Comparison of ENCODE assay signal across 8 cellular contexts in the genomic region with DNA sequence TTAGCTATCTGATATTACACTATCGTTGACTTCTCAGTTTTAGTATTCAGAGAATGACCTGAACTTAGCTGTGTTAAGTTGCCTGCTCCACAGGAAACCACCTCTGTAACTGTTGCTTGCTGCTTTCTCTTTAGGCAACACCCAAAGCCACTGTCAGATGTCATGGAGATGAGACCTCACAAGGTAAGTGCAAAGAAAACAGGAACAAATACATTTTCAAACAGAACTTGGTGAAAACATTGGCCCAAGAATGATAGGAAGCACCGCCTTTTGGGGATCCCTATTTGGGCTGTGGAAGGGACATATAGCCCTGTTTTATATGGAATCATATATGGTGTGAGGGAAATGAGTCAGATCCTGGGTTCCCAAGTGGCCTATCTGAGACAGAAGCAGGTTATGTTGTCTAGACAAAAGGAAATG.
DNase-seq lines count a peak whose midpoint lies in the region; ATAC-seq, FAIRE-seq and TF ChIP-seq lines count a peak whose summit lies in the region.

No MANE protein-coding gene starts in this region.

- no peak overlapping the region for H3K18ac ChIP-seq in H1 (ENCODE audit: extremely low read depth, low read length)

- H3K36me3 ChIP-seq in right lobe of liver (no peaks in the 10 kb centered on the region), HepG2 (replicated peaks in 1 of 2; ENCODE audit: control insufficient read depth in 1 of 2, insufficient read depth in 2 of 2, low read length in 2 of 2) (no peaks in the 10 kb centered on the region), H1 (ENCODE audit: control insufficient read depth in 2 of 4, insufficient read depth in 4 of 4, low read length in 3 of 4) (no peaks in the 10 kb centered on the region), esophagus muscularis mucosa (no peaks in the 10 kb centered on the region)

- H3K9ac ChIP-seq in HepG2 (ENCODE audit: insufficient read depth, low read depth, low read length) (no peak overlapping the region), H1 (replicated peaks in 1 of 4; ENCODE audit: extremely low read depth in 1 of 4, low read depth in 3 of 4, low read length in 3 of 4) (no peak overlapping the region)

- TF ChIP-seq RAD21 in HepG2 (CRISPR knock-in tag; IDR thresholded peaks at IDR 0.05) (no peak), H1 (IDR thresholded peaks at IDR 0.05 in 1 of 2, conservative IDR thresholded peaks at IDR 0.05 in 1 of 2; ENCODE audit: low read depth in 2 of 2, low read length in 2 of 2) (no peak)

- no peaks in the 10 kb centered on the region for H3K27me3 ChIP-seq in right lobe of liver
- H3K27me3 ChIP-seq in HepG2 (ENCODE audit: control insufficient read depth in 1 of 2, insufficient read depth in 2 of 2, low read length in 2 of 2): no peaks in the 10 kb centered on the region
- no peaks in the 10 kb centered on the region for H3K27me3 ChIP-seq in H1 (replicated peaks in 1 of 4; ENCODE audit: control insufficient read depth in 3 of 4, extremely low read depth in 1 of 4, insufficient read depth in 3 of 4, low read length in 3 of 4)
- H3K27me3 ChIP-seq in esophagus muscularis mucosa: no peaks in the 10 kb centered on the region

- no peak overlapping the region for H2BK20ac ChIP-seq in H1 (ENCODE audit: low read length)

- no peaks in the 10 kb centered on the region for H3K79me1 ChIP-seq in H1 (ENCODE audit: low read depth, low read length)

- no peaks in the 10 kb centered on the region for H3K4me1 ChIP-seq in right lobe of liver
- H3K4me1 ChIP-seq in HepG2 (ENCODE audit: insufficient read depth, low read length): no peaks in the 10 kb centered on the region
- H3K4me1 ChIP-seq in H1 (replicated peaks in 1 of 4; ENCODE audit: control insufficient read depth in 3 of 4, insufficient read depth in 4 of 4, low read length in 3 of 4): 0 out of 7 replicates have a peak, but pooled peaks cover 0 to 2% (median 0%) of the 10 kb centered on the region in 4 experiments
- no peaks in the 10 kb centered on the region for H3K4me1 ChIP-seq in esophagus muscularis mucosa

- H2AFZ ChIP-seq in HepG2 (ENCODE audit: low read length) (no peak overlapping the region), H1 (ENCODE audit: low read length) (peak overlapping the region; percentile 7; the same call in 1 of the 2 replicates)

- H4K8ac ChIP-seq in H1 (ENCODE audit: extremely low read depth, insufficient read depth, low read length): no peak overlapping the region

- POLR2A ChIA-PET in HepG2 (lab: Yijun Ruan, JAX) (no interaction called here), H1 (lab: Charles Lee; ENCODE audit: partially characterized antibody) (no interaction called here)

- H3K4me3 ChIP-seq in right lobe of liver (no peak overlapping the region), HepG2 (replicated peaks in 1 of 3; ENCODE audit: insufficient read depth in 1 of 3, low read depth in 2 of 3, low read length in 3 of 3) (no peak overlapping the region), H1 (ENCODE audit: extremely low read depth in 1 of 4, insufficient read depth in 2 of 4, low read depth in 3 of 4, low read length in 4 of 4) (no peak overlapping the region), esophagus muscularis mucosa (no peak overlapping the region)

- H2BK15ac ChIP-seq in H1 (ENCODE audit: low read length): no peak overlapping the region

- no peaks in the 10 kb centered on the region for H3K9me3 ChIP-seq in right lobe of liver
- no peaks in the 10 kb centered on the region for H3K9me3 ChIP-seq in HepG2 (ENCODE audit: low read length)
- no peaks in the 10 kb centered on the region for H3K9me3 ChIP-seq in H1 (ENCODE audit: insufficient read depth in 2 of 2, low read depth in 1 of 2, low read length in 1 of 2)
- no peaks in the 10 kb centered on the region for H3K9me3 ChIP-seq in esophagus muscularis mucosa

- CTCF ChIA-PET in HepG2 (lab: Yijun Ruan, JAX; ENCODE audit: low intra/inter-chr PET ratio, low total read pairs) (no interaction called here), H1 (lab: Charles Lee; ENCODE audit: partially characterized antibody) (interaction anchor here (0.9 kb wide), 1 partner anchor 19 kb away, joined by 3 read pairs; no protein-coding TSS in a partner anchor)

- no peak overlapping the region for H2BK5ac ChIP-seq in H1 (ENCODE audit: low read depth, low read length)

- H3K56ac ChIP-seq in H1 (replicated peaks; ENCODE audit: insufficient read length, low read depth, low read length): no peak overlapping the region

- no peaks in the 10 kb centered on the region for H3K23me2 ChIP-seq in H1 (ENCODE audit: low read depth, low read length)

- H4K20me1 ChIP-seq in HepG2 (ENCODE audit: insufficient read depth, low read length) (no peaks in the 10 kb centered on the region), H1 (replicated peaks in 1 of 2; ENCODE audit: control insufficient read depth in 1 of 2, insufficient read depth in 2 of 2, low read length in 2 of 2) (no peaks in the 10 kb centered on the region)

- no peak for TF ChIP-seq CTCF in right lobe of liver (IDR thresholded peaks at IDR 0.05)
- no peak for TF ChIP-seq CTCF in HepG2 (CRISPR knock-in tag; IDR thresholded peaks at IDR 0.05)
- TF ChIP-seq CTCF in H1 (IDR thresholded peaks at IDR 0.05; ENCODE audit: control extremely low read depth in 1 of 3, insufficient read depth in 1 of 3, low read depth in 1 of 3, low read length in 3 of 3): no peak
- no peak for TF ChIP-seq CTCF in esophagus muscularis mucosa (IDR thresholded peaks at IDR 0.05)

- no peak overlapping the region for H3K27ac ChIP-seq in right lobe of liver
- no peak overlapping the region for H3K27ac ChIP-seq in HepG2 (ENCODE audit: extremely low read length, insufficient read depth, low read length)
- H3K27ac ChIP-seq in H1 (ENCODE audit: low read depth, low read length): no peak overlapping the region
- H3K27ac ChIP-seq in esophagus muscularis mucosa (replicated peaks in 1 of 4): no peak overlapping the region

- no peak overlapping the region for H4K5ac ChIP-seq in H1 (ENCODE audit: insufficient read length, low read depth, low read length)

- H3K14ac ChIP-seq in H1 (ENCODE audit: insufficient read length): no peak overlapping the region

- no peak overlapping the region for H4K91ac ChIP-seq in H1 (replicated peaks; ENCODE audit: insufficient read length, low read length)

- TF ChIP-seq POLR2A in right lobe of liver (IDR thresholded peaks at IDR 0.05): no peak
- TF ChIP-seq POLR2A in HepG2 (IDR thresholded peaks at IDR 0.05; ENCODE audit: insufficient read depth in 1 of 2, low read depth in 2 of 2, low read length in 2 of 2): no peak
- no peak for TF ChIP-seq POLR2A in H1 (IDR thresholded peaks at IDR 0.05; ENCODE audit: control extremely low read depth in 1 of 2, low read depth in 2 of 2, low read length in 2 of 2)
- no peak for TF ChIP-seq POLR2A in esophagus muscularis mucosa (IDR thresholded peaks at IDR 0.05; ENCODE audit: low read depth)

- WGBS in right lobe of liver (ENCODE audit: insufficient coverage, low coverage, low lambda C conversion rate, missing lambda C conversion rate): 60% methylated on average over 2 of the region's 2 CpGs
- WGBS in HepG2 (ENCODE audit: low lambda C conversion rate): 28% methylated on average over 2 of the region's 2 CpGs
- 92% methylated on average over 2 of the region's 2 CpGs; no CpG with 5 or more reads in 1 of the 2 experiments for WGBS in H1 (ENCODE audit: extremely low coverage in 1 of 2, insufficient coverage in 1 of 2, insufficient read length in 1 of 2, insufficient replicate concordance in 2 of 2, low coverage in 1 of 2, low lambda C conversion rate in 2 of 2, missing lambda C conversion rate in 1 of 2), 2 experiments
- 83% methylated on average over 2 of the region's 2 CpGs for WGBS in esophagus muscularis mucosa

- FAIRE-seq in HepG2 (lab: Jason Lieb, UNC) (no peak), H1 (lab: Jason Lieb, UNC) (no peak)

- H3K4ac ChIP-seq in H1 (replicated peaks; ENCODE audit: insufficient read length, low read depth, low read length): no peak overlapping the region

- H3K23ac ChIP-seq in H1 (ENCODE audit: insufficient read length): no peak overlapping the region

- H3K4me2 ChIP-seq in HepG2 (ENCODE audit: low read depth, low read length): no peak overlapping the region
- H3K4me2 ChIP-seq in H1 (ENCODE audit: insufficient read depth in 1 of 2, low read depth in 2 of 2, low read length in 2 of 2): no peak overlapping the region

- peak in 3 of 4 donors; percentile 46 to 67 (median 50) for ATAC-seq in right lobe of liver
- no peak; the same call in 2 of the 3 replicates for ATAC-seq in HepG2
- ATAC-seq in HG03066 (IDR thresholded peaks at IDR 0.05; ENCODE audit: low read depth, unreplicated experiment): peak; percentile 89

- H3K79me2 ChIP-seq in HepG2 (ENCODE audit: insufficient read depth, low read length) (no peaks in the 10 kb centered on the region), H1 (ENCODE audit: control insufficient read depth in 1 of 2, insufficient read depth in 2 of 2, low read length in 2 of 2) (no peaks in the 10 kb centered on the region)

- no peak overlapping the region for H2AK5ac ChIP-seq in H1 (ENCODE audit: low read depth, low read length)

- TF ChIP-seq EP300 in HepG2 (IDR thresholded peaks at IDR 0.05; ENCODE audit: low read depth in 2 of 2, low read length in 2 of 2) (no peak), HepG2 (CRISPR knock-in tag; IDR thresholded peaks at IDR 0.05; ENCODE audit: borderline replicate concordance) (no peak), H1 (IDR thresholded peaks at IDR 0.05; ENCODE audit: borderline replicate concordance in 1 of 2, low read depth in 2 of 2, low read length in 2 of 2) (no peak), esophagus muscularis mucosa (IDR thresholded peaks at IDR 0.05) (no peak)

- intact Hi-C loops in right lobe of liver (cut with DNase I): no loop called here
- intact Hi-C loops in HepG2 (cut with micrococcal nuclease; ENCODE audit: unreplicated experiment): no loop called here
- intact Hi-C loops in esophagus muscularis mucosa (cut with DNase I): no loop called here

- DNase-seq in right lobe of liver: no peak
- DNase-seq in HepG2 (ENCODE audit: low spot score): no peak
- peak; percentile 18 to 92 (median 46) for DNase-seq in T-helper 1 cell
- no peak for DNase-seq in H1 (ENCODE audit: low read depth in 1 of 2, low spot score in 2 of 2)
- DNase-seq in NCI-H524 (lab: John Stamatoyannopoulos, UW): no peak
- DNase-seq in DMS79 treated with DMSO at 0.1 percent for 48 hours (lab: John Stamatoyannopoulos, UW): no peak
- no peak for DNase-seq in esophagus muscularis mucosa (ENCODE audit: extremely low spot score)

- BruUV-seq in HepG2 (replicated peaks; lab: Mats Ljungman, UMichigan): no TSS peak

- H2BK12ac ChIP-seq in H1 (ENCODE audit: low read depth, low read length): no peak overlapping the region

- no peak overlapping the region for H2BK120ac ChIP-seq in H1 (replicated peaks; ENCODE audit: low read depth, low read length)

- in situ Hi-C loops in HepG2 (cut with HindIII; ENCODE audit: extremely low pct_ligation_motif_present, low pct_unique_long_range_greater_than_20kb): no loop called here

TF ChIP-seq in HepG2, 621 proteins besides CTCF, POLR2A, EP300 and RAD21 (continues in another document):
- TF ChIP-seq ZNF160 (CRISPR knock-in tag; IDR thresholded peaks at IDR 0.05): no peak
- TF ChIP-seq KLF9 (CRISPR knock-in tag; IDR thresholded peaks at IDR 0.05; ENCODE audit: low read depth): no peak

TF ChIP-seq in H1, 55 proteins besides CTCF, POLR2A, EP300 and RAD21 (continues in another document):
- no peak for TF ChIP-seq SIRT6 (IDR thresholded peaks at IDR 0.05; ENCODE audit: low read length)
- TF ChIP-seq HDAC2 (IDR thresholded peaks at IDR 0.05; ENCODE audit: borderline replicate concordance in 1 of 2, low read depth in 2 of 2, low read length in 2 of 2): no peak
- TF ChIP-seq CEBPB (IDR thresholded peaks at IDR 0.05; ENCODE audit: low read depth, low read length): no peak

Comparison
In these comparisons a context has a peak if more than half of its experiments do, and no peak if none do; other contexts are left out.
1. DNase-seq: peak in T-helper 1 cell (5 of 5); none in right lobe of liver (0 of 3), HepG2 (single experiment), H1 (0 of 2), NCI-H524 (0 of 2), DMS79 treated with DMSO at 0.1 percent for 48 hours (single experiment) and esophagus muscularis mucosa (single experiment).